8 cellular contexts compared by ENCODE assay signal in the genomic region with DNA sequence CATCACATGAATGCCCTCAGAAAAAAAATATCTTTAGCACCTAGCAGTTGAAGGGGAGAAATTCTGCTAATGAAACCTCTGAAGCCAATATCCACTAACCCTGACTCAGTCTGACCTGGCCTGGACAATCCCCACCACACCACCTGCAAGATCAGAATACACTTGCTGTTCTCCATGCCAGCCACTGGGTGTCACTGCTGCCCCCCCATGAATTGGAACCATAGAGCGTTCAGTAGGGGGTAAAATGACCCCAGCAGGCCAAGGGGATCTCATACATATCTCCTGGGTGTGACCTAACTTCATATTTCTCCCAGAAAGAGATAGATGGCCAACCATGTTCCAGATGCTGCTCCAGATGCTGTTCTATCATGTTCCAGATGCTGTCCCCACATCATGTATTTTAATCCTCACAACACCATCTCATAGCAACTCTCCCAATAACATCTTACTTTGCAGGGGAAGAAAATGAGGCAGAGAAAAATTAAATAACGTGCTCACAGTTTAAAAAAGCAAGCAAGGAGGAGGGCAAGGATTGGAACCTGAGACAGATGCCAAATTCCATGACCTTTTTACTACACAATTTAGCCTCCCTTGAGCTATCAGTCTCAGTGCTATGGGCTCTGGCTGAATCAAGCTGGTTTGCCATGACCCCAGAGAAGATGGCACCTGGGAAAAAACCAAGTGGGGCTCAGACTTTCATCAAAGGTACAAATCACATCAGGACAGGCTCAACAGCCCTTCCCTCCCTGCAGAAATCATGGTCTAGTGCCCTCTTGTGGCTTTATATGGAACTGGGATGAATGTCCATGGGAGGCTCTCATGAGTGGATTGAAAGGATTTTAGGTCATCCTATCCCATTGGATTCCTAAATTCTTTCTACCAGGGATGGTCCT. TPM values are rescaled to one million over a fixed set of nuclear protein-coding genes. Genes with fewer than 3 reads are reported as not detected.
DNase-seq lines count a peak whose midpoint lies in the region; ATAC-seq and TF ChIP-seq lines count a peak whose summit lies in the region.

No MANE protein-coding gene starts in this region.

- H3K4me3 Mint-ChIP-seq in natural killer cell = no peak overlapping the region
- H3K4me3 Mint-ChIP-seq in natural killer cell treated with Interleukin-12 subunit alpha and Interleukin-12 subunit beta and Interleukin-15 and Interleukin-18, amount 100 ng/mL, for 72 hours = no peak overlapping the region

- CTCF ChIA-PET in RWPE1 (lab: Yijun Ruan, JAX) = interaction anchor here (0.7 to 1.0 kb wide), 3 partner anchors 9 to 41 kb away, joined by 3 read pairs; no protein-coding TSS in a partner anchor

- ATAC-seq in natural killer cell (no peak), HG02798 (IDR thresholded peaks at IDR 0.05; ENCODE audit: poor library complexity, unreplicated experiment) (peak; percentile 59), GM18909 (IDR thresholded peaks at IDR 0.05; ENCODE audit: poor library complexity, unreplicated experiment) (no peak)
- no peak for ATAC-seq in natural killer cell treated with Interleukin-12 subunit alpha and Interleukin-12 subunit beta and Interleukin-15 and Interleukin-18, amount 100 ng/mL, for 72 hours

- no peak overlapping the region for H3K27ac ChIP-seq in RWPE1

- POLR2A ChIA-PET in RWPE1 (lab: Yijun Ruan, JAX; ENCODE audit: low non-redundant PET) = no interaction called here

- no peak for DNase-seq in natural killer cell
- no peak for DNase-seq in natural killer cell treated with Interleukin-12 subunit alpha and Interleukin-12 subunit beta and Interleukin-15 and Interleukin-18, amount 100 ng/mL, for 72 hours (ENCODE audit: low spot score)
- DNase-seq in RWPE1 (ENCODE audit: low spot score) = peak; percentile 23
- peak; percentile 35 for DNase-seq in fibroblast of peridontal ligament (ENCODE audit: extremely low read depth)
- DNase-seq in stimulated activated CD4-positive, alpha-beta T cell treated with anti-CD3 and anti-CD28 coated beads, Interleukin-4, amount 100 ng/mL, for 24 hours = peak; percentile 19
- no peak for DNase-seq in mucosa of gallbladder (ENCODE audit: low spot score)

- H3K36me3 Mint-ChIP-seq in natural killer cell = no peaks in the 10 kb centered on the region
- no peaks in the 10 kb centered on the region for H3K36me3 Mint-ChIP-seq in natural killer cell treated with Interleukin-12 subunit alpha and Interleukin-12 subunit beta and Interleukin-15 and Interleukin-18, amount 100 ng/mL, for 72 hours

- peaks cover 4 to 8% of the 10 kb centered on the region in 2 donors for H3K4me1 Mint-ChIP-seq in natural killer cell
- peaks cover 3 to 4% of the 10 kb centered on the region in 2 donors for H3K4me1 Mint-ChIP-seq in natural killer cell treated with Interleukin-12 subunit alpha and Interleukin-12 subunit beta and Interleukin-15 and Interleukin-18, amount 100 ng/mL, for 72 hours (ENCODE audit: low read depth in 2 of 2)

- intact Hi-C loops in natural killer cell (cut with micrococcal nuclease) = no loop called here

- peaks cover 9 to 17% of the 10 kb centered on the region in 2 donors for H3K27me3 Mint-ChIP-seq in natural killer cell (ENCODE audit: low read depth in 2 of 2)
- peaks cover 22% of the 10 kb centered on the region in 2 donors for H3K27me3 Mint-ChIP-seq in natural killer cell treated with Interleukin-12 subunit alpha and Interleukin-12 subunit beta and Interleukin-15 and Interleukin-18, amount 100 ng/mL, for 72 hours

- H3K9me3 Mint-ChIP-seq in natural killer cell = no peaks in the 10 kb centered on the region
- no peaks in the 10 kb centered on the region for H3K9me3 Mint-ChIP-seq in natural killer cell treated with Interleukin-12 subunit alpha and Interleukin-12 subunit beta and Interleukin-15 and Interleukin-18, amount 100 ng/mL, for 72 hours

- TF ChIP-seq CTCF in natural killer cell (IDR thresholded peaks at IDR 0.05) (peak; percentile 56), RWPE1 (conservative IDR thresholded peaks at IDR 0.05; ENCODE audit: low read depth) (peak; percentile 32)

- no peak overlapping the region for H3K27ac Mint-ChIP-seq in natural killer cell
- H3K27ac Mint-ChIP-seq in natural killer cell treated with Interleukin-12 subunit alpha and Interleukin-12 subunit beta and Interleukin-15 and Interleukin-18, amount 100 ng/mL, for 72 hours = no peak overlapping the region

RNA-seq across cellular contexts. Expression of a gene that starts 12.4 kb away (rescaled TPM):
- not detected for total RNA-seq in natural killer cell
- total RNA-seq in natural killer cell treated with Interleukin-12 subunit alpha and Interleukin-12 subunit beta and Interleukin-15 and Interleukin-18, amount 100 ng/mL, for 72 hours = 1 to 10 TPM in 1 of 2 donors, under 1 TPM in 1; 0.42 to 1.2 TPM
- total RNA-seq in mucosa of gallbladder = 1.6 TPM

Comparison
In these comparisons a context has a peak if more than half of its experiments do, and no peak if none do; other contexts are left out.
1. DNase-seq: peak in RWPE1 (single experiment), fibroblast of peridontal ligament (single experiment) and stimulated activated CD4-positive, alpha-beta T cell treated with anti-CD3 and anti-CD28 coated beads, Interleukin-4, amount 100 ng/mL, for 24 hours (single experiment); none in natural killer cell (single experiment), natural killer cell treated with Interleukin-12 subunit alpha and Interleukin-12 subunit beta and Interleukin-15 and Interleukin-18, amount 100 ng/mL, for 72 hours (single experiment) and mucosa of gallbladder (single experiment).